Comparison of ENCODE assay signal across 8 cellular contexts in genomic region chr4:52376107-52376704, GRCh38.
DNase-seq lines count a peak whose midpoint lies in the region; ATAC-seq and TF ChIP-seq lines count a peak whose summit lies in the region.

No MANE protein-coding gene starts in this region.

- TF ChIP-seq POLR2A in uterus (IDR thresholded peaks at IDR 0.05): no peak

- H3K4me3 ChIP-seq in GM12864 (ENCODE audit: low read depth, low read length) (no peak overlapping the region), astrocyte of the cerebellum (ENCODE audit: low read depth, low read length) (no peak overlapping the region), uterus (no peak overlapping the region)

- intact Hi-C loops in uterus (cut with DNase I; ENCODE audit: low total_unique reads): no loop called here

- H3K36me3 ChIP-seq in uterus: no peaks in the 10 kb centered on the region

- ATAC-seq in GM19328 (IDR thresholded peaks at IDR 0.05; ENCODE audit: unreplicated experiment): no peak

- H3K4me1 ChIP-seq in uterus: no peaks in the 10 kb centered on the region

- peak; percentile 42 for TF ChIP-seq CTCF in GM12864 (IDR thresholded peaks at IDR 0.05; ENCODE audit: low read depth, low read length, missing control alignments)
- peak; percentile 41 for TF ChIP-seq CTCF in astrocyte of the cerebellum (IDR thresholded peaks at IDR 0.05; ENCODE audit: low read depth, low read length, missing control alignments)
- TF ChIP-seq CTCF in uterus (IDR thresholded peaks at IDR 0.05): peak; percentile 50 to 64 (median 58)

- in situ Hi-C loops in astrocyte of the cerebellum (cut with HindIII; ENCODE audit: low sequenced_read_pairs): no loop called here

- H3K27me3 ChIP-seq in uterus: no peaks in the 10 kb centered on the region

- H3K27ac ChIP-seq in uterus: no peak overlapping the region

- DNase-seq in AML-193 (lab: John Stamatoyannopoulos, UW) (peak; percentile 16 to 26), GM12864 (ENCODE audit: low read depth) (peak; percentile 3), NCI-H2227 treated with DMSO at 0.1 percent for 48 hours (lab: John Stamatoyannopoulos, UW) (peak; percentile 30), astrocyte of the cerebellum (ENCODE audit: low read depth) (peak; percentile 52), kidney glomerular epithelial cell (lab: John Stamatoyannopoulos, UW) (peak; percentile 12), uterus (peak; percentile 21 to 30), HCEC 1CT (no peak)

- no peaks in the 10 kb centered on the region for H3K9me3 ChIP-seq in uterus
